In genomic region chr16:7113949-7114348, GRCh38 we compare ENCODE assay signal across 26 cellular contexts.
"Had no signal": no experiment of that assay in that cellular context is flagged by ENCODE, and none has a peak within 500 bp of the region (broad histone marks: within the 10 kb centered on the region; RNA-seq: fewer than 3 reads in every experiment).

No MANE protein-coding gene starts in this region.

- ATAC-seq: effector memory CD8-positive, alpha-beta T cell; esophagus mucosa; foreskin keratinocyte; gastrocnemius medialis; gastroesophageal sphincter; heart left ventricle; heart right ventricle had no signal

- H3K4me1 ChIP-seq: colonic mucosa, esophagus muscularis mucosa, esophagus squamous epithelium, foreskin keratinocyte, gastrocnemius medialis, gastroesophageal sphincter, heart left ventricle, heart right ventricle had no signal

- H3K27me3 ChIP-seq: colonic mucosa, esophagus squamous epithelium, foreskin keratinocyte, gastrocnemius medialis, hepatocyte had no signal

- H3K4me3 ChIP-seq: colonic mucosa, coronary artery, dorsolateral prefrontal cortex, esophagus muscularis mucosa, esophagus squamous epithelium, gastrocnemius medialis, gastroesophageal sphincter, heart left ventricle, heart right ventricle, hepatocyte had no signal

- H2AFZ ChIP-seq: hepatocyte had no signal

- H3K79me2 ChIP-seq: hepatocyte had no signal

- H3K27ac Mint-ChIP-seq: dendritic cell treated with granulocyte-macrophage colony-stimulating factor and Interleukin-4, amounts not matched to agents 40 ng/mL and 50 ng/mL, for 4 days; effector memory CD8-positive, alpha-beta T cell; endodermal cell had no signal

- H3K4me2 ChIP-seq: hepatocyte had no signal

- DNase-seq: colonic mucosa; cortex of kidney; dermis blood vessel endothelial cell; dorsolateral prefrontal cortex; effector CD4-positive, alpha-beta T cell; effector CD8-positive, alpha-beta T cell; effector memory CD4-positive, alpha-beta T cell; effector memory CD8-positive, alpha-beta T cell; endodermal cell; erythroblast; esophagus squamous epithelium; foreskin fibroblast; foreskin keratinocyte; foreskin melanocyte; gastrocnemius medialis; glutamatergic neuron; head of caudate nucleus; heart left ventricle; heart right ventricle had no signal

- H3K27ac ChIP-seq: colonic mucosa, coronary artery, dorsolateral prefrontal cortex, epithelial cell of prostate, esophagus muscularis mucosa, esophagus squamous epithelium, foreskin keratinocyte, gastrocnemius medialis, gastroesophageal sphincter, heart left ventricle, heart right ventricle, hepatocyte had no signal

- H3K27me3 Mint-ChIP-seq: dendritic cell treated with granulocyte-macrophage colony-stimulating factor and Interleukin-4, amounts not matched to agents 40 ng/mL and 50 ng/mL, for 4 days; effector memory CD8-positive, alpha-beta T cell had no signal

- H3K9me3 Mint-ChIP-seq: dendritic cell treated with granulocyte-macrophage colony-stimulating factor and Interleukin-4, amounts not matched to agents 40 ng/mL and 50 ng/mL, for 4 days; endodermal cell had no signal

- H3K9me3 ChIP-seq: colonic mucosa, esophagus muscularis mucosa, esophagus squamous epithelium, gastrocnemius medialis, gastroesophageal sphincter, heart left ventricle, heart right ventricle had no signal

- H3K4me3 Mint-ChIP-seq: dendritic cell treated with granulocyte-macrophage colony-stimulating factor and Interleukin-4, amounts not matched to agents 40 ng/mL and 50 ng/mL, for 4 days; effector memory CD8-positive, alpha-beta T cell; endodermal cell had no signal

- H3K36me3 ChIP-seq: colonic mucosa, esophagus muscularis mucosa, esophagus squamous epithelium, gastrocnemius medialis, gastroesophageal sphincter, heart left ventricle, heart right ventricle had no signal
